16 cellular contexts compared by ENCODE assay signal in the genomic region with DNA sequence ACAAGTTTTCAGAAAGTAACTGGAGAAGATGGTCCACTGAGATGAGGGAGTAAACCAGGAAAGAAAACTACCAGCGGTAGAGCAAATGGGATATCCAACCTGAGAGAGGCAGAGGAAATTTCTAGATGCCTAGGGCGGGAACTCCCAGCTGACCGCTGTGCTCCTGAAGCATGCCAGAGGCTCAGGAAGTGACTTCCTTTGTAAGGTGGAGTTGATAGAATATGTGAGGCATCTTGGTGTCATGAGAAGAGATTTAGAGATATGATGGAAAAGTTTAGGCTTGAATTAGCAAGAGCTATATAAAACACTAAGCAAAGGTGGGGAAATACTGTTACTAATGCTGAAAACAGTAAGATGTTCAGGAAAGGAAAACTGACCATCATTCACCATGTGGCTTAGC.
"Had no signal": no experiment of that assay in that cellular context is flagged by ENCODE, and none has a peak within 500 bp of the region (broad histone marks: within the 10 kb centered on the region; RNA-seq: fewer than 3 reads in every experiment).

No MANE protein-coding gene starts in this region.

- H3K4me1 ChIP-seq: right lobe of liver, testis had no signal

- H3K4me1 Mint-ChIP-seq: stimulated activated naive CD8-positive, alpha-beta T cell treated with anti-CD3 and anti-CD28 coated beads, Interleukin-15, amount 100 ng/mL, for 72 hours had no signal

- DNase-seq: activated CD4-positive, alpha-beta memory T cell treated with anti-CD3 and anti-CD28 coated beads, Interleukin-2, amount 10 ng/mL, durations not matched to agents 7 days and 5 days; activated CD4-positive, alpha-beta T cell treated with anti-CD3 and anti-CD28 coated beads for 4 hours; activated gamma-delta T cell treated with Interleukin-2 at 50 U/mL for 16 hours; activated naive CD8-positive, alpha-beta T cell treated with anti-CD3 and anti-CD28 coated beads, Interleukin-2, amount 50 U/mL, for 24 hours; activated T-cell treated with anti-CD3 and anti-CD28 coated beads, Interleukin-2, amount 50 U/mL, for 24 hours; aorta; left lung; mesenchymal stem cell; right lobe of liver; stimulated activated naive CD8-positive, alpha-beta T cell treated with anti-CD3 and anti-CD28 coated beads, Interleukin-15, amount 100 ng/mL, for 72 hours; testis; upper lobe of right lung; WERI-Rb-1 had no signal

- H3K27ac ChIP-seq: left lung, right lobe of liver, testis, upper lobe of right lung, WERI-Rb-1 had no signal

- H3K27ac Mint-ChIP-seq: activated CD4-positive, alpha-beta memory T cell treated with anti-CD3 and anti-CD28 coated beads, Interleukin-2, amount 10 ng/mL, durations not matched to agents 7 days and 5 days; activated naive CD8-positive, alpha-beta T cell treated with anti-CD3 and anti-CD28 coated beads, Interleukin-2, amount 50 U/mL, for 24 hours; activated T-cell treated with anti-CD3 and anti-CD28 coated beads, Interleukin-2, amount 50 U/mL, for 24 hours; stimulated activated naive CD8-positive, alpha-beta T cell treated with anti-CD3 and anti-CD28 coated beads, Interleukin-15, amount 100 ng/mL, for 72 hours had no signal

- H3K9me3 ChIP-seq: left lung, right lobe of liver, testis, upper lobe of right lung had no signal

- H3K27me3 Mint-ChIP-seq: activated CD4-positive, alpha-beta memory T cell treated with anti-CD3 and anti-CD28 coated beads, Interleukin-2, amount 10 ng/mL, durations not matched to agents 7 days and 5 days; activated naive CD8-positive, alpha-beta T cell treated with anti-CD3 and anti-CD28 coated beads, Interleukin-2, amount 50 U/mL, for 24 hours; activated T-cell treated with anti-CD3 and anti-CD28 coated beads, Interleukin-2, amount 50 U/mL, for 24 hours; stimulated activated naive CD8-positive, alpha-beta T cell treated with anti-CD3 and anti-CD28 coated beads, Interleukin-15, amount 100 ng/mL, for 72 hours had no signal

- H3K4me3 ChIP-seq: left lung, right lobe of liver, smooth muscle cell, testis, upper lobe of right lung had no signal

- FAIRE-seq: bronchial epithelial cell, islet of Langerhans had no signal

- H3K4me2 ChIP-seq: smooth muscle cell had no signal

- H3K4me3 Mint-ChIP-seq: activated CD4-positive, alpha-beta memory T cell treated with anti-CD3 and anti-CD28 coated beads, Interleukin-2, amount 10 ng/mL, durations not matched to agents 7 days and 5 days; activated naive CD8-positive, alpha-beta T cell treated with anti-CD3 and anti-CD28 coated beads, Interleukin-2, amount 50 U/mL, for 24 hours; activated T-cell treated with anti-CD3 and anti-CD28 coated beads, Interleukin-2, amount 50 U/mL, for 24 hours; stimulated activated naive CD8-positive, alpha-beta T cell treated with anti-CD3 and anti-CD28 coated beads, Interleukin-15, amount 100 ng/mL, for 72 hours had no signal

- H3K36me3 ChIP-seq: left lung, right lobe of liver, upper lobe of right lung, WERI-Rb-1 had no signal

- H3K27me3 ChIP-seq: left lung, right lobe of liver, testis, upper lobe of right lung had no signal

- H3K9me3 Mint-ChIP-seq: activated CD4-positive, alpha-beta memory T cell treated with anti-CD3 and anti-CD28 coated beads, Interleukin-2, amount 10 ng/mL, durations not matched to agents 7 days and 5 days; activated naive CD8-positive, alpha-beta T cell treated with anti-CD3 and anti-CD28 coated beads, Interleukin-2, amount 50 U/mL, for 24 hours; activated T-cell treated with anti-CD3 and anti-CD28 coated beads, Interleukin-2, amount 50 U/mL, for 24 hours; stimulated activated naive CD8-positive, alpha-beta T cell treated with anti-CD3 and anti-CD28 coated beads, Interleukin-15, amount 100 ng/mL, for 72 hours had no signal

- ATAC-seq: activated naive CD8-positive, alpha-beta T cell treated with anti-CD3 and anti-CD28 coated beads, Interleukin-2, amount 50 U/mL, for 24 hours; left lung; right lobe of liver; stimulated activated naive CD8-positive, alpha-beta T cell treated with anti-CD3 and anti-CD28 coated beads, Interleukin-15, amount 100 ng/mL, for 72 hours; upper lobe of right lung had no signal
